In the genomic region with DNA sequence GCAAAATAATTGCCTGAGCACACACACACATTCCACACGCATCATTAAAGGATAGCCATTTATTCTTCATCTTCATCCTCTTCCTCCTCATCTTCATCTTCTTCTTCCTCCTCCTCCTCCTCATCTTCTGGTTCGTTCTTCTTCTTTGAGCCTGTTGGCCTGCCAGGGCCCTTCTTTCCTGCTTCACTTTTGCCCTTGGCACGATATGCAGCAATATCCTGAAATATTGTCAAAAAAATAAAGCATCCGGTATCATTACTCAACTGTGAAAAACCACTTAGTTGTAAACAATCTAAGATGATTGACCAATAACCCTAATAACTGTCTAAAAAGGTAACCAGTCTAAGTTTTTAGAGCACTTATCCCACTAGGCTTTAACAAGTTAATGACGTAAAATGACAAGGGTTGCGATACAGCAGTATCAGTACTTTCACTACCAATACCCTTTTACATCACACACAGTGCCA, we compare ENCODE assay signal across 8 cellular contexts. TPM values are rescaled to one million over a fixed set of nuclear protein-coding genes. Genes with fewer than 3 reads are reported as not detected.
DNase-seq lines count a peak whose midpoint lies in the region; ATAC-seq and TF ChIP-seq lines count a peak whose summit lies in the region.

No MANE protein-coding gene starts in this region.

- no peak for TF ChIP-seq CTCF in left ventricle myocardium inferior (IDR thresholded peaks at IDR 0.05; ENCODE audit: borderline replicate concordance)
- no peak for TF ChIP-seq CTCF in WERI-Rb-1 (IDR thresholded peaks at IDR 0.05; ENCODE audit: low read depth, low read length)
- TF ChIP-seq CTCF in vagina (IDR thresholded peaks at IDR 0.05): no peak

- H3K4me1 ChIP-seq in left ventricle myocardium inferior: peaks cover 48% of the 10 kb centered on the region
- H3K4me1 ChIP-seq in iPS-15b (ENCODE audit: control insufficient read depth, insufficient read depth, low read length): peaks cover 3% of the 10 kb centered on the region
- H3K4me1 ChIP-seq in vagina: peaks cover 17% of the 10 kb centered on the region

- H3K9ac ChIP-seq in iPS-15b (ENCODE audit: low read depth, low read length): no peak overlapping the region

- H3K4me3 ChIP-seq in left ventricle myocardium inferior: peak overlapping the region; percentile 94
- peak overlapping the region; percentile 83 for H3K4me3 ChIP-seq in WERI-Rb-1 (ENCODE audit: low read depth, low read length)
- peak overlapping the region; percentile 92 for H3K4me3 ChIP-seq in iPS-15b (ENCODE audit: low read depth, low read length)
- H3K4me3 ChIP-seq in vagina: peak overlapping the region; percentile 90 to 98

- H3K36me3 ChIP-seq in left ventricle myocardium inferior (peaks cover 44% of the 10 kb centered on the region), WERI-Rb-1 (peaks cover 70% of the 10 kb centered on the region), iPS-15b (ENCODE audit: control insufficient read depth, insufficient read depth, low read length) (peaks cover 20% of the 10 kb centered on the region), vagina (peaks cover 0 to 20% of the 10 kb centered on the region in 2 donors)

- intact Hi-C loops in left ventricle myocardium inferior (cut with micrococcal nuclease) (loop anchor here (5.0 kb wide), 1 partner anchor 40 kb away; a partner anchor contains a TSS), left ventricle myocardium superior (cut with micrococcal nuclease) (no loop called here), vagina (cut with DNase I) (no loop called here)

- TF ChIP-seq POLR2A in vagina (IDR thresholded peaks at IDR 0.05): no peak

- H3K27me3 ChIP-seq in left ventricle myocardium inferior (ENCODE audit: low read depth) (no peaks in the 10 kb centered on the region), WERI-Rb-1 (ENCODE audit: insufficient read depth, low read depth, severe bottlenecking) (no peaks in the 10 kb centered on the region), iPS-15b (ENCODE audit: control insufficient read depth, insufficient read depth, low read length) (peaks cover 8% of the 10 kb centered on the region), vagina (no peaks in the 10 kb centered on the region)

- H3K9me3 ChIP-seq in left ventricle myocardium inferior (replicated peaks) (no peaks in the 10 kb centered on the region), WERI-Rb-1 (ENCODE audit: severe bottlenecking) (no peaks in the 10 kb centered on the region), iPS-15b (ENCODE audit: control insufficient read depth, insufficient read depth, low read length) (no peaks in the 10 kb centered on the region), vagina (no peaks in the 10 kb centered on the region)

- peak overlapping the region; percentile 99 for H3K27ac ChIP-seq in left ventricle myocardium inferior (replicated peaks)
- peak overlapping the region; percentile 99; the same call in 1 of the 2 replicates for H3K27ac ChIP-seq in WERI-Rb-1
- peak overlapping the region; percentile 100 for H3K27ac ChIP-seq in vagina

- ATAC-seq in left ventricle myocardium superior: no peak
- ATAC-seq in HG03175 (IDR thresholded peaks at IDR 0.05; ENCODE audit: unreplicated experiment): no peak

- DNase-seq in left ventricle myocardium inferior (no peak), left ventricle myocardium superior (no peak), WERI-Rb-1 (no peak), vagina (ENCODE audit: extremely low spot score in 2 of 2) (no peak), NCI-H1092 treated with DMSO at 0.1 percent for 48 hours (lab: John Stamatoyannopoulos, UW) (no peak), T-helper 9 cell (no peak)

RNA-seq across cellular contexts. Expression of a gene that starts 2.1 kb away (rescaled TPM):
- 39.4 TPM for total RNA-seq in left ventricle myocardium inferior
- total RNA-seq in left ventricle myocardium superior: 38.8 TPM
- 56.7 TPM for total RNA-seq in vagina

RNA-seq across cellular contexts. Expression of a gene that starts 38.7 kb away (rescaled TPM):
- total RNA-seq in left ventricle myocardium inferior (16.5 TPM), left ventricle myocardium superior (15.1 TPM), vagina (13.0 TPM)
